Comparison of ENCODE assay signal across 9 cellular contexts in genomic region chr17:43175213-43176118, GRCh38. TPM values are rescaled to one million over a fixed set of nuclear protein-coding genes. Genes with fewer than 3 reads are reported as not detected.
A peak's percentile ranks its signal among the peaks of the same experiment; 100 is the strongest.
DNase-seq lines count a peak whose midpoint lies in the region; ATAC-seq and TF ChIP-seq lines count a peak whose summit lies in the region.
"Had no signal": no experiment of that assay in that cellular context is flagged by ENCODE, and none has a peak within 500 bp of the region (broad histone marks: within the 10 kb centered on the region; RNA-seq: fewer than 3 reads in every experiment).

No MANE protein-coding gene starts in this region.

- H3K4me1 Mint-ChIP-seq in T-helper 17 cell, result peaks cover 31% of the 10 kb centered on the region

- no peaks in the 10 kb centered on the region for H3K27me3 Mint-ChIP-seq in T-helper 17 cell

- H3K4me3 Mint-ChIP-seq in T-helper 17 cell, result peak overlapping the region; percentile 52

- peak overlapping the region; percentile 83 for H3K27ac Mint-ChIP-seq in T-helper 17 cell

- peak overlapping the region in 1 of 4 experiments; percentile 26 for H3K4me3 ChIP-seq in fibroblast of lung (replicated peaks in 1 of 4; ENCODE audit: control extremely low read depth in 1 of 4, insufficient read depth in 1 of 4, low read depth in 3 of 4, low read length in 4 of 4)
- no peak overlapping the region for H3K4me3 ChIP-seq in skeletal muscle satellite cell (ENCODE audit: low read length)

- peaks cover 7% of the 10 kb centered on the region for H3K36me3 ChIP-seq in fibroblast of lung (ENCODE audit: control insufficient read depth, insufficient read depth, low read length)
- peaks cover 44% of the 10 kb centered on the region for H3K36me3 ChIP-seq in skeletal muscle satellite cell (ENCODE audit: insufficient read depth, low read length)

- H3K9me3 ChIP-seq in T-helper 17 cell (ENCODE audit: control insufficient read depth, low read length, poor library complexity, severe bottlenecking) (no peaks in the 10 kb centered on the region), fibroblast of lung (ENCODE audit: control insufficient read depth, insufficient read depth, low read depth, low read length) (no peaks in the 10 kb centered on the region), skeletal muscle satellite cell (replicated peaks; ENCODE audit: low read length) (no peaks in the 10 kb centered on the region)

- H3K4me2 ChIP-seq in fibroblast of lung (ENCODE audit: extremely low read depth, insufficient read depth, low read length), result peak overlapping the region; percentile 37
- peak overlapping the region; percentile 7 for H3K4me2 ChIP-seq in skeletal muscle satellite cell (ENCODE audit: low read length)

- H2AFZ ChIP-seq in fibroblast of lung (ENCODE audit: low read length), result no peak overlapping the region

- peaks cover 14% of the 10 kb centered on the region for H3K79me2 ChIP-seq in fibroblast of lung (ENCODE audit: control insufficient read depth, insufficient read depth, low read length)

- DNase-seq in GM03348 (ENCODE audit: low spot score), result peak; percentile 62
- no peak for DNase-seq in T-helper 17 cell
- peak; percentile 53 to 80 for DNase-seq in fibroblast of lung (ENCODE audit: low read depth in 2 of 2)
- DNase-seq in COR-L47 (lab: John Stamatoyannopoulos, UW), result no peak
- no peak for DNase-seq in GM19240 (ENCODE audit: insufficient read length, low spot score)
- DNase-seq in Ammon's horn (ENCODE audit: low spot score), result no peak
- DNase-seq: KBM-7 had no signal

- no peak overlapping the region for H3K9ac ChIP-seq in fibroblast of lung (ENCODE audit: insufficient read depth, low read length)
- H3K9ac ChIP-seq in skeletal muscle satellite cell (ENCODE audit: low read depth, low read length), result no peak overlapping the region

- H3K36me3 Mint-ChIP-seq in T-helper 17 cell (ENCODE audit: low read depth), result peaks cover 3% of the 10 kb centered on the region

- ATAC-seq in T-helper 17 cell (no peak), HG03565 (IDR thresholded peaks at IDR 0.05; ENCODE audit: unreplicated experiment) (no peak)

- peak overlapping the region; percentile 76 for H3K27ac ChIP-seq in fibroblast of lung (ENCODE audit: insufficient read depth, low read length)

- peaks cover 11% of the 10 kb centered on the region for H3K4me1 ChIP-seq in fibroblast of lung (ENCODE audit: control insufficient read depth, extremely low read depth, insufficient read depth, low read length)
- H3K4me1 ChIP-seq in skeletal muscle satellite cell (ENCODE audit: control insufficient read depth, insufficient read depth, low read length), result peaks cover 17% of the 10 kb centered on the region

- no peak for TF ChIP-seq CTCF in fibroblast of lung (conservative IDR thresholded peaks at IDR 0.05 in 1 of 2, IDR thresholded peaks at IDR 0.05 in 1 of 2; ENCODE audit: low read depth in 1 of 2, low read length in 2 of 2)

- H4K20me1 ChIP-seq in fibroblast of lung (ENCODE audit: control insufficient read depth, extremely low read depth, insufficient read depth, low read length), result no peaks in the 10 kb centered on the region

- H3K27me3 ChIP-seq in fibroblast of lung (ENCODE audit: control insufficient read depth, insufficient read depth, low read length), result no peaks in the 10 kb centered on the region
- no peaks in the 10 kb centered on the region for H3K27me3 ChIP-seq in skeletal muscle satellite cell (ENCODE audit: control insufficient read depth, insufficient read depth, low read length)

RNA-seq across cellular contexts. Expression of gene NBR1, which starts 4.5 kb away (rescaled TPM):
- 10 to 100 TPM; 55.1 to 55.8 TPM for total RNA-seq in T-helper 17 cell
- 93.2 and 134 TPM in 2 replicates for total RNA-seq in fibroblast of lung
- polyA plus RNA-seq in fibroblast of lung, result 82.9 and 91.8 TPM in 2 replicates
- polyA plus RNA-seq in fibroblast of lung (2012), result 58.7 and 66.1 TPM in 2 replicates
- 74.1 and 113 TPM in 2 replicates for polyA minus RNA-seq in fibroblast of lung (ENCODE audit: low replicate concordance)
- 57.0 and 65.7 TPM in 2 replicates for total RNA-seq in skeletal muscle satellite cell (2012; rRNA removed)

RNA-seq across cellular contexts. Expression of gene TMEM106A, which starts 36.2 kb away (rescaled TPM):
- 10 to 100 TPM in 1 of 2 donors, 1 to 10 TPM in 1; 7.0 to 10.0 TPM for total RNA-seq in T-helper 17 cell
- total RNA-seq in fibroblast of lung, result 0.77 and 1.5 TPM in 2 replicates
- 6.7 and 9.3 TPM in 2 replicates for polyA plus RNA-seq in fibroblast of lung
- 4.5 and 6.4 TPM in 2 replicates for polyA plus RNA-seq in fibroblast of lung (2012)
- polyA minus RNA-seq in fibroblast of lung (ENCODE audit: low replicate concordance), result 16.3 and 19.3 TPM in 2 replicates
- 2.8 and 3.0 TPM in 2 replicates for total RNA-seq in skeletal muscle satellite cell (2012; rRNA removed)

RNA-seq across cellular contexts. Expression of gene BRCA1, which starts 50.3 kb away (rescaled TPM):
- 1 to 10 TPM; 2.1 to 3.4 TPM for total RNA-seq in T-helper 17 cell
- total RNA-seq in fibroblast of lung, result 5.1 and 9.9 TPM in 2 replicates
- polyA plus RNA-seq in fibroblast of lung, result 7.5 and 18.3 TPM in 2 replicates
- polyA plus RNA-seq in fibroblast of lung (2012), result 4.0 and 12.2 TPM in 2 replicates
- polyA minus RNA-seq in fibroblast of lung (ENCODE audit: low replicate concordance), result 42.6 and 118 TPM in 2 replicates
- total RNA-seq in skeletal muscle satellite cell (2012; rRNA removed), result 14.2 and 15.2 TPM in 2 replicates

RNA-seq across cellular contexts. Expression of gene CCDC200, which starts 53.0 kb away (rescaled TPM):
- total RNA-seq in T-helper 17 cell, result under 1 TPM; 0.40 to 0.60 TPM
- not detected in 2 replicates for total RNA-seq in fibroblast of lung
- polyA plus RNA-seq in fibroblast of lung, result not detected in 2 replicates
- 0.95 and 1.9 TPM in 2 replicates for polyA plus RNA-seq in fibroblast of lung (2012)
- polyA minus RNA-seq in fibroblast of lung (ENCODE audit: low replicate concordance), result not detected in 2 replicates
- not detected in 2 replicates for total RNA-seq in skeletal muscle satellite cell (2012; rRNA removed)

RNA-seq across cellular contexts. Expression of gene RNU2-1, which starts 58.3 kb away (rescaled TPM):
- total RNA-seq in T-helper 17 cell (1,000 to 10,000 TPM; 3,838 to 5,780 TPM), fibroblast of lung (not detected in 2 replicates)
- not detected in 2 replicates for polyA plus RNA-seq in fibroblast of lung
- polyA plus RNA-seq in fibroblast of lung (2012), result not detected in 2 replicates
- not detected in 2 replicates for polyA minus RNA-seq in fibroblast of lung (ENCODE audit: low replicate concordance)
- not detected in 2 replicates for total RNA-seq in skeletal muscle satellite cell (2012; rRNA removed)

Comparison
In these comparisons a context has a peak if more than half of its experiments do, and no peak if none do; other contexts are left out.
1. DNase-seq: peak in GM03348 (single experiment) and fibroblast of lung (2 of 2); none in T-helper 17 cell (0 of 3), COR-L47 (single experiment), GM19240 (single experiment) and Ammon's horn (single experiment).